Comparison of ENCODE assay signal across 8 cellular contexts in the genomic region with DNA sequence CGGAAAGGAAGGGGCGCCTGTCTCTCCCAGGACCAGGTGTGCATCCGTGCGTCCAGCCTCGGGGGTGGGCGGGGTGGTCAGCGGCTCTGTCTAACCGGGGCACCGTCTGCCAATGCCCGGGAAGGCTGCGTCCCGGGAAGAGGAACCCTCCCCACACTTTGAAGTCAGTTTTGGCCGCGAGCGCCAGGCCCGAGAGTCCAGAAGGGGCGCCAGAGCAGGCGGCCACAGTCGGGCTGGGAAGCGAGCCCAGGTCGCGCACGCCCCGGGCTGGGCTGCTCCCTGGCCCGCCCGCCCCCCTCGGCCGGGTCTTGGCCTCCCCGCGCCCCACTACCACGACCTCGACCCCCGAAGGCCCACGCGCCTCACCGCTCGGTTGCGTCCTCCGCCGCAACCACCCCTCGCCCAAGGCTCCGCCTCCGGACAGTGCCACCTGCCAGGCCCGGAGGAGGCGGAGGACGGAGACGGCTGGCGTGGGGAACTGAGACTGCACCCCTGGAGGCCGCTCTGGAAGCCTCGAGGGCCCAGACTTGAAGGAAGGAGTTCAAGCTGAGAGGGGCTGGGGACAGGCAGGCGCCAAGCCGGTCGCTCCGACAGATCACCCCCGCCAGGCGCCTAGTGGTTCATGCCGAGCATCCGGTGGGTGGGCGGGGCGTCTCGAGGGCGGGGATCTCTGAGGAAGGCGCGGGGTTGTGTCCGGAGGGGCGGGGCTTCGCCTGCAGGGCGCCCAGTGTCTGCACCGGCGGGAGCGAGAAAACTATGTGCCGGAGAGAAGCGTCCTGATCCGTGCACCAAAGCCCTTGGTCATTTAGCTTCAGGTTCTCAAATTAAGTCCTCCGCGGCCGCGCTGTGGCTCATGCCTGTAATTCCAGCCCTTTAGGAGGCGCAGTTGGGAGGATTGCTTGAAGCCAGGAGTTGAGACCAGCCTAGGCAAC. TPM values are rescaled to one million over a fixed set of nuclear protein-coding genes. Genes with fewer than 3 reads are reported as not detected.
DNase-seq lines count a peak whose midpoint lies in the region; ATAC-seq and TF ChIP-seq lines count a peak whose summit lies in the region.

A gene (minus strand): TSS at position 404 of the 932 bp plus-strand sequence. CDS start 1,093 bp downstream, outside the sequence.

- TF ChIP-seq CTCF in vagina (IDR thresholded peaks at IDR 0.05) = peak in 1 of 3 experiments; percentile 18

- under 1% methylated on average over 79 of the region's 79 CpGs for WGBS in right cardiac atrium

- DNase-seq in NCI-H187 (lab: John Stamatoyannopoulos, UW) = peak; percentile 88 to 94
- DNase-seq in T-helper 2 cell = peak; percentile 85 to 94 (median 92)
- DNase-seq in anterior cingulate cortex (lab: John Stamatoyannopoulos, UW) = peak; percentile 68 to 99 (median 92)
- peak; percentile 97 to 99 (median 99) for DNase-seq in right cardiac atrium
- DNase-seq in putamen (ENCODE audit: low spot score) = peak; percentile 91
- peak in 1 of 2 donors; percentile 94 for DNase-seq in vagina (ENCODE audit: extremely low spot score in 2 of 2)

- intact Hi-C loops in right cardiac atrium (cut with DNase I) = loop anchor here in 1 of 4 donors (10.0 kb wide), 1 partner anchor 71 kb away; no protein-coding TSS in a partner anchor
- intact Hi-C loops in vagina (cut with DNase I) = loop anchor here (5.0 to 10.0 kb wide), 2 partner anchors 78 to 79 kb away; a partner anchor contains a TSS

- H3K27ac ChIP-seq in right cardiac atrium (ENCODE audit: low read length) (peak within 1 kb of the TSS; percentile 96), vagina (peak within 1 kb of the TSS; percentile 95)

- H3K36me3 ChIP-seq in vagina = no peaks in the 10 kb centered on the region

- peak; percentile 71 for ATAC-seq in GM18498 (IDR thresholded peaks at IDR 0.05; ENCODE audit: unreplicated experiment)
- ATAC-seq in HG02938 (IDR thresholded peaks at IDR 0.05; ENCODE audit: unreplicated experiment) = peak; percentile 76
- peak; percentile 94 to 95 for ATAC-seq in right cardiac atrium

- H3K9me3 ChIP-seq in right cardiac atrium (ENCODE audit: control insufficient read depth, low read length) = no peaks in the 10 kb centered on the region
- no peaks in the 10 kb centered on the region for H3K9me3 ChIP-seq in vagina

- H3K4me1 ChIP-seq in right cardiac atrium (ENCODE audit: control insufficient read depth, insufficient read depth, low read length) (peaks cover 4% of the 10 kb centered on the region), vagina (peaks cover 52% of the 10 kb centered on the region)

- peak within 1 kb of the TSS; percentile 65 for H3K4me3 ChIP-seq in right cardiac atrium (ENCODE audit: low read length)
- peak within 1 kb of the TSS; percentile 68 to 74 for H3K4me3 ChIP-seq in vagina

- H3K27me3 ChIP-seq in right cardiac atrium (ENCODE audit: control insufficient read depth, insufficient read depth) = no peaks in the 10 kb centered on the region
- no peaks in the 10 kb centered on the region for H3K27me3 ChIP-seq in vagina

- TF ChIP-seq POLR2A in vagina (IDR thresholded peaks at IDR 0.05) = peak in 1 of 2 donors; percentile 49

RNA-seq across cellular contexts. Expression of the gene that starts here (rescaled TPM):
- total RNA-seq in right cardiac atrium = 10 to 100 TPM; 15.4 to 19.0 (median 16.1) TPM
- polyA plus RNA-seq in right cardiac atrium = 16.9 TPM
- total RNA-seq in vagina = 66.0 TPM
